In the genomic region with DNA sequence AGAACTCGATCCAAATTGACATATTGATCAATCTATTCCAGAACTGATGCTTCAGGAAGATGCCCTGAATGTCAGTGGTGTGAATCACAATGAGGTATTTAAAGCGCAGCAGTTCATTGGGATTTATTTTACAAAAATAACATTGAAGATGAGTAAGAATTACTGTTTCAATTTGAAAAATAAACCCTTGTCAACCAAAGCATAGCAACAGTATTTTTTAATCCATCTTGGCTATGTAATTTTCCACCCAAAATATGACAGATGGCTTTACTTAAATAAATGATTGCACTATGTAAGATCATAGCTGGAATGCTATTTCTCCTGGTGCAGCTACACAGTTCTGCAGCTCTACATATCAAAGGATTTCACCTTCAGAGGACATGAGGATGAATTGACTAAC, we compare ENCODE assay signal across 15 cellular contexts.
"Had no signal": no experiment of that assay in that cellular context is flagged by ENCODE, and none has a peak within 500 bp of the region (broad histone marks: within the 10 kb centered on the region; RNA-seq: fewer than 3 reads in every experiment).

No MANE protein-coding gene starts in this region.

- H3K27ac ChIP-seq: colonic mucosa, epithelial cell of prostate, foreskin keratinocyte, heart left ventricle, ovary, thyroid gland had no signal

- DNase-seq: activated effector memory CD4-positive, alpha-beta T cell treated with Interleukin-2 at 50 U/mL for 16 hours; activated T-cell treated with anti-CD3 and anti-CD28 coated beads, Interleukin-2, amount 50 U/mL, for 1 hour; aorta; colonic mucosa; effector CD8-positive, alpha-beta T cell; foreskin keratinocyte; heart left ventricle; kidney; ovary; SHP77 treated with DMSO at 0.1 percent for 48 hours; stimulated activated CD4-positive, alpha-beta T cell treated with anti-CD3 and anti-CD28 coated beads, Interleukin-4, amount 100 ng/mL, for 24 hours; stimulated activated naive CD8-positive, alpha-beta T cell treated with anti-CD3 and anti-CD28 coated beads, Interleukin-15, amount 100 ng/mL, for 72 hours; T-helper 2 cell; thyroid gland had no signal

- H3K36me3 ChIP-seq: colonic mucosa, heart left ventricle, ovary, thyroid gland had no signal

- H3K4me1 ChIP-seq: colonic mucosa, foreskin keratinocyte, heart left ventricle, thyroid gland had no signal

- H3K27me3 ChIP-seq: colonic mucosa, foreskin keratinocyte, ovary, thyroid gland had no signal

- ATAC-seq: foreskin keratinocyte; heart left ventricle; stimulated activated naive CD8-positive, alpha-beta T cell treated with anti-CD3 and anti-CD28 coated beads, Interleukin-15, amount 100 ng/mL, for 72 hours had no signal

- H3K9me3 ChIP-seq: colonic mucosa, ovary, thyroid gland had no signal

- H3K4me3 ChIP-seq: colonic mucosa, heart left ventricle, ovary, thyroid gland had no signal
